Comparison of ENCODE assay signal across 1 cellular context in genomic region chr15:72229947-72230196, GRCh38.
TF ChIP-seq lines count a peak whose summit lies in the region.

No MANE protein-coding gene starts in this region.

TF ChIP-seq in K562, 482 proteins besides CTCF, POLR2A, EP300 and RAD21:
- TF ChIP-seq ZBTB5 (IDR thresholded peaks at IDR 0.05) (no peak), MEF2D (tag; conservative IDR thresholded peaks at IDR 0.05; ENCODE audit: low read depth) (no peak), SIN3A (IDR thresholded peaks at IDR 0.05; ENCODE audit: borderline replicate concordance in 2 of 2, control insufficient read depth in 1 of 2, low read depth in 2 of 2, low read length in 2 of 2) (peak in 1 of 2 experiments; percentile 6; a peak in 1 of 4 replicates), ZFX (CRISPR knock-in tag; IDR thresholded peaks at IDR 0.05) (peak; percentile 64), ZNF398 (CRISPR knock-in tag; IDR thresholded peaks at IDR 0.05) (no peak), GTF2F1 (IDR thresholded peaks at IDR 0.05; ENCODE audit: low read depth, low read length) (no peak), ZNF695 (CRISPR knock-in tag; IDR thresholded peaks at IDR 0.05) (no peak), RBBP5 (IDR thresholded peaks at IDR 0.05; ENCODE audit: borderline replicate concordance, insufficient read depth, low read length, poor library complexity, severe bottlenecking) (peak; percentile 64), ZFP36 (IDR thresholded peaks at IDR 0.05; ENCODE audit: low read depth, low read length, partially characterized antibody) (no peak), USF1 (CRISPR knock-in tag; IDR thresholded peaks at IDR 0.05) (no peak), RCOR1 (IDR thresholded peaks at IDR 0.05; ENCODE audit: borderline replicate concordance in 1 of 2, low read depth in 2 of 2, low read length in 2 of 2) (no peak), THAP7 (CRISPR knock-in tag; IDR thresholded peaks at IDR 0.05) (no peak), REST (CRISPR knock-in tag; IDR thresholded peaks at IDR 0.05; ENCODE audit: low read depth) (peak; percentile 36; the same call in 1 of the 2 replicates), HNRNPLL (IDR thresholded peaks at IDR 0.05; ENCODE audit: low read depth, low read length, poor library complexity, severe bottlenecking) (no peak), MED1 (CRISPR knock-in tag; IDR thresholded peaks at IDR 0.05; ENCODE audit: borderline replicate concordance) (0 out of 2 replicates have a peak, but pooled peaks have one; percentile 47), SMC3 (conservative IDR thresholded peaks at IDR 0.05; ENCODE audit: insufficient read depth, low read depth, low read length) (no peak), PTTG1 (tag; IDR thresholded peaks at IDR 0.05; ENCODE audit: low read depth) (no peak), NCOR1 (IDR thresholded peaks at IDR 0.05) (no peak), ZBTB12 (CRISPR knock-in tag; IDR thresholded peaks at IDR 0.05) (no peak), E2F6 (IDR thresholded peaks at IDR 0.05; ENCODE audit: borderline replicate concordance in 1 of 2, extremely low read depth in 1 of 2, insufficient read depth in 1 of 2, insufficient read length in 1 of 2, low read depth in 1 of 2, low read length in 1 of 2, poor library complexity in 1 of 2, severe bottlenecking in 1 of 2) (peak in 1 of 2 experiments; percentile 41), ZNF354B (CRISPR knock-in tag; IDR thresholded peaks at IDR 0.05) (no peak), ZBTB1 (CRISPR knock-in tag; IDR thresholded peaks at IDR 0.05; ENCODE audit: borderline replicate concordance, low read depth) (no peak), KDM1A (IDR thresholded peaks at IDR 0.05) (no peak), CBX2 (IDR thresholded peaks at IDR 0.05; ENCODE audit: insufficient read depth, low read length, poor library complexity, severe bottlenecking) (no peak)
